In genomic region chr13:25232937-25233515, GRCh38 we compare ENCODE assay signal across 8 cellular contexts. TPM values are rescaled to one million over a fixed set of nuclear protein-coding genes. Genes with fewer than 3 reads are reported as not detected.
DNase-seq lines count a peak whose midpoint lies in the region; ATAC-seq and TF ChIP-seq lines count a peak whose summit lies in the region.

No MANE protein-coding gene starts in this region.

- H3K27ac Mint-ChIP-seq in activated T-helper 17 cell treated with anti-CD3 and anti-CD28 coated beads, Interleukin-2, amount 50 U/mL, for 72 hours = no peak overlapping the region

- DNase-seq in AG04449 (ENCODE audit: low read depth, low spot score) (no peak), NCI-H146 (lab: John Stamatoyannopoulos, UW) (peak; percentile 39), kidney glomerular epithelial cell (lab: John Stamatoyannopoulos, UW) (peak; percentile 55), T1000 (lab: John Stamatoyannopoulos, UW) (no peak), NCI-H1048 (lab: John Stamatoyannopoulos, UW) (no peak)
- DNase-seq in stimulated activated CD4-positive, alpha-beta T cell treated with anti-CD3 and anti-CD28 coated beads, Interleukin-4, amount 100 ng/mL, for 4 hours = no peak

- POLR2A ChIA-PET in AG04449 (lab: Yijun Ruan, JAX) = no interaction called here

- CTCF ChIA-PET in AG04449 (lab: Yijun Ruan, JAX) = interaction anchor here (0.9 to 2.6 kb wide), 11 partner anchors 11 to 147 kb away, joined by 3 to 36 read pairs (median 3); no protein-coding TSS in a partner anchor

- peak; percentile 36 for TF ChIP-seq CTCF in AG04449 (IDR thresholded peaks at IDR 0.05; ENCODE audit: insufficient read depth, low read length, missing control alignments)
- peak; percentile 57 for TF ChIP-seq CTCF in GM12873 (IDR thresholded peaks at IDR 0.05; ENCODE audit: insufficient read depth, low read depth, low read length, missing control alignments)

- H3K9me3 Mint-ChIP-seq in activated T-helper 17 cell treated with anti-CD3 and anti-CD28 coated beads, Interleukin-2, amount 50 U/mL, for 72 hours = no peaks in the 10 kb centered on the region

- no peaks in the 10 kb centered on the region for H3K36me3 Mint-ChIP-seq in activated T-helper 17 cell treated with anti-CD3 and anti-CD28 coated beads, Interleukin-2, amount 50 U/mL, for 72 hours (ENCODE audit: low read depth)

- peaks cover 3% of the 10 kb centered on the region for H3K27me3 Mint-ChIP-seq in activated T-helper 17 cell treated with anti-CD3 and anti-CD28 coated beads, Interleukin-2, amount 50 U/mL, for 72 hours

- H3K4me3 Mint-ChIP-seq in activated T-helper 17 cell treated with anti-CD3 and anti-CD28 coated beads, Interleukin-2, amount 50 U/mL, for 72 hours = no peak overlapping the region

- H3K4me3 ChIP-seq in AG04449 (ENCODE audit: low read depth, low read length) = no peak overlapping the region

- H3K4me1 Mint-ChIP-seq in activated T-helper 17 cell treated with anti-CD3 and anti-CD28 coated beads, Interleukin-2, amount 50 U/mL, for 72 hours = no peaks in the 10 kb centered on the region

- ATAC-seq in activated T-helper 17 cell treated with anti-CD3 and anti-CD28 coated beads, Interleukin-2, amount 50 U/mL, for 72 hours (replicated peaks) = peak; percentile 43

RNA-seq across cellular contexts. Expression of gene MTMR6, which starts 54.3 kb away (rescaled TPM):
- 10 to 100 TPM; 10.7 to 20.4 TPM for total RNA-seq in activated T-helper 17 cell treated with anti-CD3 and anti-CD28 coated beads, Interleukin-2, amount 50 U/mL, for 72 hours

Comparison
In these comparisons a context has a peak if more than half of its experiments do, and no peak if none do; other contexts are left out.
1. DNase-seq: peak in NCI-H146 (single experiment) and kidney glomerular epithelial cell (single experiment); none in AG04449 (single experiment), T1000 (single experiment), NCI-H1048 (single experiment) and stimulated activated CD4-positive, alpha-beta T cell treated with anti-CD3 and anti-CD28 coated beads, Interleukin-4, amount 100 ng/mL, for 4 hours (0 of 2).